8 cellular contexts compared by ENCODE assay signal in the genomic region with DNA sequence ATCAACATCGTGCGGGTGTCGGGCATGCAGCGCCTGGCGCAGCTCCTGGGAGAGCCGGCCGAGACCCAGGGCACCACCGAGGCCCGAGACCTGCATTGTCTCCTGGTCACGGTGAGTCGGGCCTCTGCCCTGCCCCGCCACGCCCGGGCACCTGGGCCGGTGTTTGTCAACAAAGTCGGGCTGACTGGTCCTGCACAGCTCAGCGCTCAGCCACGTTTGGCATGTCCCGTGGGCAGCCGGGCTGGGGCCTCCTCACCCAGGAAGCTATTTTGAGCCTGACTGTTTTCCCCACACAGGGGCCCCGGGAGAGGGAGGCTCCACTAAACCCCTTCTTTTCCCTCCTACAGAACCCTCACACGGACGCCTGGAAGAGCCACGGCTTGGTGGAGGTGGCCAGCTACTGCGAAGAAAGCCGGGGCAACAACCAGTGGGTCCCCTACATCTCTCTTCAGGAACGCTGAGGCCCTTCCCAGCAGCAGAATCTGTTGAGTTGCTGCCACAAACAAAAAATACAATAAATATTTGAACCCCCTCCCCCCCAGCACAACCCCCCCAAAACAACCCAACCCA. TPM values are rescaled to one million over a fixed set of nuclear protein-coding genes. Genes with fewer than 3 reads are reported as not detected.
DNase-seq lines count a peak whose midpoint lies in the region; ATAC-seq and TF ChIP-seq lines count a peak whose summit lies in the region.

No MANE protein-coding gene starts in this region.

- TF ChIP-seq CTCF in H9 (conservative IDR thresholded peaks at IDR 0.05), result no peak

- no peak overlapping the region for H3K14ac ChIP-seq in H9 (ENCODE audit: insufficient read depth, low read length)

- H3K4ac ChIP-seq in H9 (ENCODE audit: low read depth, low read length), result no peak overlapping the region

- H3K9ac ChIP-seq in H9 (ENCODE audit: extremely low read depth, insufficient read length, low read length), result no peak overlapping the region

- H3K9me3 ChIP-seq in H9 (ENCODE audit: control insufficient read depth, low read depth, low read length), result no peaks in the 10 kb centered on the region
- peaks cover 0 to 3% (median 0%) of the 10 kb centered on the region in 3 experiments for H3K9me3 ChIP-seq in naive thymus-derived CD4-positive, alpha-beta T cell (ENCODE audit: control insufficient read depth in 2 of 3, low read length in 3 of 3)

- H3K4me2 ChIP-seq in H9 (ENCODE audit: insufficient read depth, insufficient read length, low read length), result peak overlapping the region; percentile 65

- H3K23me2 ChIP-seq in H9 (ENCODE audit: insufficient read length, low read depth, low read length, poor library complexity, severe bottlenecking), result peaks cover 28% of the 10 kb centered on the region

- H2BK20ac ChIP-seq in H9 (ENCODE audit: low read depth, low read length, poor library complexity, severe bottlenecking), result no peak overlapping the region

- H2BK120ac ChIP-seq in H9 (ENCODE audit: low read depth, low read length, poor library complexity, severe bottlenecking), result no peak overlapping the region

- H3K4me1 Mint-ChIP-seq in H9, result peaks cover 17 to 26% of the 10 kb centered on the region in 2 experiments
- H3K4me1 Mint-ChIP-seq in naive thymus-derived CD4-positive, alpha-beta T cell, result peaks cover 7 to 23% (median 19%) of the 10 kb centered on the region in 7 donors

- intact Hi-C loops in naive thymus-derived CD4-positive, alpha-beta T cell (cut with micrococcal nuclease), result loop anchor here in 1 of 2 donors (2.0 to 5.0 kb wide), 4 partner anchors 210 to 700 kb away; partner anchors contain the start of genes DOT1L, S1PR4 and THOP1

- H3K27me3 Mint-ChIP-seq in H9 (ENCODE audit: low read depth), result peaks cover 50% of the 10 kb centered on the region
- peaks cover 0 to 7% (median 0%) of the 10 kb centered on the region in 5 donors for H3K27me3 Mint-ChIP-seq in naive thymus-derived CD4-positive, alpha-beta T cell

- no peak overlapping the region for H2BK5ac ChIP-seq in H9 (ENCODE audit: insufficient read length, low read length)

- no peak overlapping the region for H2BK15ac ChIP-seq in H9 (ENCODE audit: low read depth, low read length)

- no peak overlapping the region for H3K18ac ChIP-seq in H9 (ENCODE audit: insufficient read length, low read depth, low read length)

- H3K23ac ChIP-seq in H9 (ENCODE audit: insufficient read length, low read depth, low read length), result no peak overlapping the region

- H4K8ac ChIP-seq in H9 (replicated peaks; ENCODE audit: insufficient read length, low read depth, low read length), result no peak overlapping the region

- H4K91ac ChIP-seq in H9 (ENCODE audit: insufficient read length, low read depth, low read length), result no peak overlapping the region

- DNase-seq in H9, result no peak
- DNase-seq in activated CD4-positive, alpha-beta T cell treated with anti-CD3 and anti-CD28 coated beads for 48 hours, result peak; percentile 36
- no peak for DNase-seq in epithelial cell of prostate (ENCODE audit: low read depth, low spot score)
- DNase-seq in naive thymus-derived CD4-positive, alpha-beta T cell, result peak in 1 of 9 donors; percentile 24
- DNase-seq in NCI-H2196 treated with DMSO at 0.1 percent for 48 hours (lab: John Stamatoyannopoulos, UW; ENCODE audit: unreplicated experiment), result no peak
- no peak for DNase-seq in hepatic stellate cell (ENCODE audit: low spot score)
- DNase-seq in NCI-H2196 (lab: John Stamatoyannopoulos, UW; ENCODE audit: unreplicated experiment), result no peak

- no peaks in the 10 kb centered on the region for H3K79me1 ChIP-seq in H9 (ENCODE audit: insufficient read depth, low read depth, low read length, poor library complexity, severe bottlenecking)

- peaks cover 7% of the 10 kb centered on the region; the same call in 1 of the 2 replicates for H3K27me3 ChIP-seq in H9 (ENCODE audit: insufficient read depth, low read length)
- no peaks in the 10 kb centered on the region for H3K27me3 ChIP-seq in naive thymus-derived CD4-positive, alpha-beta T cell (ENCODE audit: control insufficient read depth in 2 of 2, insufficient read depth in 2 of 2, low read length in 2 of 2)

- no peak overlapping the region for H2BK12ac ChIP-seq in H9 (ENCODE audit: insufficient read length, low read depth, low read length)

- no peak overlapping the region for H4K5ac ChIP-seq in H9 (ENCODE audit: insufficient read length, low read depth, low read length)

- ATAC-seq in naive thymus-derived CD4-positive, alpha-beta T cell, result no peak
- no peak for ATAC-seq in GM19455 (IDR thresholded peaks at IDR 0.05; ENCODE audit: unreplicated experiment)

- no peak overlapping the region for H3K56ac ChIP-seq in H9 (ENCODE audit: insufficient read length, low read depth, low read length)

- peaks cover 0 to 16% (median 0%) of the 10 kb centered on the region in 3 experiments for H3K36me3 ChIP-seq in naive thymus-derived CD4-positive, alpha-beta T cell (ENCODE audit: control insufficient read depth in 2 of 3, insufficient read depth in 3 of 3, low read length in 3 of 3)

- POLR2A ChIA-PET in naive thymus-derived CD4-positive, alpha-beta T cell (lab: Charles Lee), result interaction anchor here (0.6 to 7.4 kb wide), 34 partner anchors 11 to 1651 kb away, joined by 3 to 415 read pairs (median 12); partner anchors contain the start of genes LMNB2 and TIMM13

- no peak overlapping the region for H3K27ac Mint-ChIP-seq in H9
- H3K27ac Mint-ChIP-seq in naive thymus-derived CD4-positive, alpha-beta T cell, result peak overlapping the region; percentile 92 to 99 (median 96)

- H2AK5ac ChIP-seq in H9 (ENCODE audit: insufficient read length, low read length), result no peak overlapping the region

- H3K4me3 ChIP-seq in naive thymus-derived CD4-positive, alpha-beta T cell (ENCODE audit: low read length), result peak overlapping the region; percentile 91

- H3T11ph ChIP-seq in H9 (ENCODE audit: low read length), result no peak overlapping the region

- H3K27ac ChIP-seq in H9 (ENCODE audit: insufficient read length, low read depth, low read length) (no peak overlapping the region), epithelial cell of prostate (peak overlapping the region; percentile 90)
- H3K27ac ChIP-seq in naive thymus-derived CD4-positive, alpha-beta T cell (ENCODE audit: low read depth, low read length), result peak overlapping the region; percentile 90

- peak overlapping the region; percentile 88 to 94 for H3K4me3 Mint-ChIP-seq in H9
- peak overlapping the region; percentile 97 to 100 (median 99) for H3K4me3 Mint-ChIP-seq in naive thymus-derived CD4-positive, alpha-beta T cell

- 0 out of 5 replicates have a peak, but pooled peaks cover 0 to 2% of the 10 kb centered on the region in 2 experiments for H3K9me3 Mint-ChIP-seq in H9
- H3K9me3 Mint-ChIP-seq in naive thymus-derived CD4-positive, alpha-beta T cell, result peaks cover 0 to 18% (median 0%) of the 10 kb centered on the region in 11 donors

- H3K36me3 Mint-ChIP-seq in H9 (ENCODE audit: insufficient read depth in 1 of 3, low read depth in 3 of 3), result peaks cover 0 to 3% (median 1%) of the 10 kb centered on the region in 3 experiments; a peak in 1 of 7 replicates
- H3K36me3 Mint-ChIP-seq in naive thymus-derived CD4-positive, alpha-beta T cell, result peaks cover 0 to 19% (median 6%) of the 10 kb centered on the region in 5 donors

- WGBS in H9 (ENCODE audit: extremely low coverage, insufficient read length, low lambda C conversion rate), result no CpG with 5 or more reads among the region's 27 CpGs

- CTCF ChIA-PET in naive thymus-derived CD4-positive, alpha-beta T cell (lab: Charles Lee), result interaction anchor here (0.5 to 6.7 kb wide), 12 partner anchors 10 to 159 kb away, joined by 3 to 78 read pairs (median 6); no protein-coding TSS in a partner anchor

- H4K20me1 ChIP-seq in H9 (ENCODE audit: control insufficient read depth, insufficient read depth, insufficient read length), result peaks cover 3% of the 10 kb centered on the region

- peaks cover 4% of the 10 kb centered on the region; the same call in 1 of the 2 replicates for H3K4me1 ChIP-seq in H9 (ENCODE audit: insufficient read depth, low read length)
- H3K4me1 ChIP-seq in naive thymus-derived CD4-positive, alpha-beta T cell (ENCODE audit: control insufficient read depth in 2 of 2, insufficient read depth in 2 of 2, low read length in 2 of 2), result peaks cover 0 to 14% of the 10 kb centered on the region in 2 donors

- H3K79me2 ChIP-seq in H9 (ENCODE audit: insufficient read depth, low read length), result peaks cover 2% of the 10 kb centered on the region; the same call in 1 of the 2 replicates

- no peak overlapping the region for H2AFZ ChIP-seq in H9 (ENCODE audit: low read length)

RNA-seq across cellular contexts. Expression of gene GADD45B, which starts 1.3 kb away (rescaled TPM):
- total RNA-seq in H9 (2021), result 13.5 and 16.2 TPM in 2 replicates
- total RNA-seq in naive thymus-derived CD4-positive, alpha-beta T cell, result 100 to 1,000 TPM in 2 of 5 experiments, 10 to 100 TPM in 3; 71.7 to 157 (median 84.2) TPM
- 10 to 100 TPM; 30.1 to 38.4 TPM for polyA plus RNA-seq in naive thymus-derived CD4-positive, alpha-beta T cell

RNA-seq across cellular contexts. Expression of gene LMNB2, which starts 20.5 kb away (rescaled TPM):
- total RNA-seq in H9 (2021), result 173 and 174 TPM in 2 replicates
- 10 to 100 TPM; 10.8 to 86.4 (median 16.6) TPM for total RNA-seq in naive thymus-derived CD4-positive, alpha-beta T cell
- polyA plus RNA-seq in naive thymus-derived CD4-positive, alpha-beta T cell, result 10 to 100 TPM in 1 of 2 donors, 1 to 10 TPM in 1; 5.6 to 11.4 TPM

RNA-seq across cellular contexts. Expression of gene TIMM13, which starts 49.8 kb away (rescaled TPM):
- total RNA-seq in H9 (2021), result 214 and 219 TPM in 2 replicates
- 10 to 100 TPM; 31.3 to 70.8 (median 35.4) TPM for total RNA-seq in naive thymus-derived CD4-positive, alpha-beta T cell
- 10 to 100 TPM; 63.6 to 75.3 TPM for polyA plus RNA-seq in naive thymus-derived CD4-positive, alpha-beta T cell

Comparison
In these comparisons a context has a peak if more than half of its experiments do, and no peak if none do; other contexts are left out.
1. H3K27ac Mint-ChIP-seq: peak in naive thymus-derived CD4-positive, alpha-beta T cell (9 of 9); none in H9 (0 of 3).